ENCODE assay signal across 10 cellular contexts in the genomic region with DNA sequence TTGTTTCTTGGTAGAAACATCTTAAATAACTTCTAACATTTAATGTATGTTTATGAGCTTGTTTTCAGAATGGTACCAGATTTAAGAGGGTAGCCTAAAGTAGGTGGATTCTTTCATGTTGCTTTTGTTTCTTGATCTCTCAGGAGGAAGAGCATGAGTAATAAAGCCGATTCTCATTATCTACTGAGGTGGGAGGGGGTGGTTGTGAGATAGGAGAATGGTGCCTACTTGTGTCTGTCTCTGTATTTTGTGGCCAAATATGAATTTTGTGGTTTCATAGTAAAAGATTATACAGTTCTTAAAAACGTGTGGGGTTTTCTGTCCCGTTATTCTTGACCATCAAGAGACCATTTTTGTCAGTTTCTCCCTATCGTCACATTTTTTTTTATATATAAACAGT. TPM values are rescaled to one million over a fixed set of nuclear protein-coding genes. Genes with fewer than 3 reads are reported as not detected.
DNase-seq lines count a peak whose midpoint lies in the region; TF ChIP-seq lines count a peak whose summit lies in the region.
"Had no signal": no experiment of that assay in that cellular context is flagged by ENCODE, and none has a peak within 500 bp of the region (broad histone marks: within the 10 kb centered on the region; RNA-seq: fewer than 3 reads in every experiment).

No MANE protein-coding gene starts in this region.

- peak overlapping the region; percentile 94 for H3K4me3 ChIP-seq in epithelial cell of proximal tubule (ENCODE audit: low read depth, low read length)

- peaks cover 41% of the 10 kb centered on the region for H3K4me1 Mint-ChIP-seq in T-helper 2 cell treated with Interferon-gamma antibody and Interleukin-4, amounts not matched to agents 5 μg/mL and 100 μg/mL, for 36 hours (ENCODE audit: low read depth)
- H3K4me1 Mint-ChIP-seq in stimulated activated naive CD8-positive, alpha-beta T cell treated with anti-CD3 and anti-CD28 coated beads, Interleukin-15, Interleukin-2, amounts not matched to agents 100 ng/mL and 50 ng/mL, for 24 hours (ENCODE audit: low read depth), result peaks cover 50% of the 10 kb centered on the region

- no peaks in the 10 kb centered on the region for H3K27me3 Mint-ChIP-seq in T-helper 2 cell treated with Interferon-gamma antibody and Interleukin-4, amounts not matched to agents 5 μg/mL and 100 μg/mL, for 36 hours (ENCODE audit: low read depth)
- H3K27me3 Mint-ChIP-seq in stimulated activated naive CD8-positive, alpha-beta T cell treated with anti-CD3 and anti-CD28 coated beads, Interleukin-15, Interleukin-2, amounts not matched to agents 100 ng/mL and 50 ng/mL, for 24 hours, result no peaks in the 10 kb centered on the region
- H3K27me3 Mint-ChIP-seq: naive B cell had no signal

- H3K4me3 Mint-ChIP-seq in T-helper 2 cell treated with Interferon-gamma antibody and Interleukin-4, amounts not matched to agents 5 μg/mL and 100 μg/mL, for 36 hours, result peak overlapping the region; percentile 93
- H3K4me3 Mint-ChIP-seq in stimulated activated naive CD8-positive, alpha-beta T cell treated with anti-CD3 and anti-CD28 coated beads, Interleukin-15, Interleukin-2, amounts not matched to agents 100 ng/mL and 50 ng/mL, for 24 hours, result peak overlapping the region; percentile 93

- DNase-seq in stimulated activated CD4-positive, alpha-beta T cell treated with anti-CD3 and anti-CD28 coated beads, Interleukin-1b, Interleukin-23, amount 100 ng/mL, for 48 hours, result peak; percentile 1
- no peak for DNase-seq in stimulated activated CD4-positive, alpha-beta T cell treated with anti-CD3 and anti-CD28 coated beads, Interleukin-12 subunit alpha, Interleukin-12 subunit beta, amount 100 ng/mL, for 4 hours
- DNase-seq in T-helper 2 cell treated with Interferon-gamma antibody and Interleukin-4, amounts not matched to agents 5 μg/mL and 100 μg/mL, for 36 hours (ENCODE audit: low spot score), result peak; percentile 36
- DNase-seq in epithelial cell of proximal tubule (ENCODE audit: low read depth), result no peak
- no peak for DNase-seq in NCI-H526 treated with DMSO at 0.1 percent for 48 hours (lab: John Stamatoyannopoulos, UW)
- DNase-seq in GM13977 (ENCODE audit: low spot score), result no peak
- no peak for DNase-seq in NCI-H187 (lab: John Stamatoyannopoulos, UW)
- DNase-seq: activated CD4-positive, CD25-positive, alpha-beta regulatory T cell treated with anti-CD3 and anti-CD28 coated beads, Interleukin-2, amount 50 U/mL, for 72 hours; naive B cell had no signal

- H3K9me3 Mint-ChIP-seq in T-helper 2 cell treated with Interferon-gamma antibody and Interleukin-4, amounts not matched to agents 5 μg/mL and 100 μg/mL, for 36 hours, result no peaks in the 10 kb centered on the region
- no peaks in the 10 kb centered on the region for H3K9me3 Mint-ChIP-seq in stimulated activated naive CD8-positive, alpha-beta T cell treated with anti-CD3 and anti-CD28 coated beads, Interleukin-15, Interleukin-2, amounts not matched to agents 100 ng/mL and 50 ng/mL, for 24 hours
- H3K9me3 Mint-ChIP-seq: naive B cell had no signal

- H3K27ac Mint-ChIP-seq in T-helper 2 cell treated with Interferon-gamma antibody and Interleukin-4, amounts not matched to agents 5 μg/mL and 100 μg/mL, for 36 hours, result peak overlapping the region; percentile 55
- H3K27ac Mint-ChIP-seq in stimulated activated naive CD8-positive, alpha-beta T cell treated with anti-CD3 and anti-CD28 coated beads, Interleukin-15, Interleukin-2, amounts not matched to agents 100 ng/mL and 50 ng/mL, for 24 hours, result peak overlapping the region; percentile 31

- TF ChIP-seq CTCF in epithelial cell of proximal tubule (conservative IDR thresholded peaks at IDR 0.05; ENCODE audit: low read depth, low read length), result no peak
- no peak for TF ChIP-seq CTCF in GM13977 (IDR thresholded peaks at IDR 0.05; ENCODE audit: extremely low read depth, insufficient read depth, missing control alignments)

- peaks cover 7% of the 10 kb centered on the region for H3K36me3 Mint-ChIP-seq in T-helper 2 cell treated with Interferon-gamma antibody and Interleukin-4, amounts not matched to agents 5 μg/mL and 100 μg/mL, for 36 hours (ENCODE audit: low read depth)
- peaks cover 5% of the 10 kb centered on the region for H3K36me3 Mint-ChIP-seq in stimulated activated naive CD8-positive, alpha-beta T cell treated with anti-CD3 and anti-CD28 coated beads, Interleukin-15, Interleukin-2, amounts not matched to agents 100 ng/mL and 50 ng/mL, for 24 hours (ENCODE audit: low read depth)
- H3K36me3 Mint-ChIP-seq: naive B cell had no signal

- in situ Hi-C loops in GM13977 (cut with MboI; ENCODE audit: low pct_unique_long_range_greater_than_20kb, low sequenced_read_pairs, unreplicated experiment), result loop anchor here (10.0 kb wide), 1 partner anchor 131 kb away; no protein-coding TSS in a partner anchor

RNA-seq across cellular contexts. Expression of a gene that starts 2.2 kb away (rescaled TPM):
- total RNA-seq in epithelial cell of proximal tubule, result 72.6 and 104 TPM in 2 replicates

Comparison
In these comparisons a context has a peak if more than half of its experiments do, and no peak if none do; other contexts are left out.
1. DNase-seq: peak in stimulated activated CD4-positive, alpha-beta T cell treated with anti-CD3 and anti-CD28 coated beads, Interleukin-1b, Interleukin-23, amount 100 ng/mL, for 48 hours (single experiment) and T-helper 2 cell treated with Interferon-gamma antibody and Interleukin-4, amounts not matched to agents 5 μg/mL and 100 μg/mL, for 36 hours (single experiment); none in stimulated activated CD4-positive, alpha-beta T cell treated with anti-CD3 and anti-CD28 coated beads, Interleukin-12 subunit alpha, Interleukin-12 subunit beta, amount 100 ng/mL, for 4 hours (single experiment), epithelial cell of proximal tubule (single experiment), NCI-H526 treated with DMSO at 0.1 percent for 48 hours (single experiment), GM13977 (single experiment) and NCI-H187 (0 of 2).